ENCODE assay signal across 8 cellular contexts in the genomic region with DNA sequence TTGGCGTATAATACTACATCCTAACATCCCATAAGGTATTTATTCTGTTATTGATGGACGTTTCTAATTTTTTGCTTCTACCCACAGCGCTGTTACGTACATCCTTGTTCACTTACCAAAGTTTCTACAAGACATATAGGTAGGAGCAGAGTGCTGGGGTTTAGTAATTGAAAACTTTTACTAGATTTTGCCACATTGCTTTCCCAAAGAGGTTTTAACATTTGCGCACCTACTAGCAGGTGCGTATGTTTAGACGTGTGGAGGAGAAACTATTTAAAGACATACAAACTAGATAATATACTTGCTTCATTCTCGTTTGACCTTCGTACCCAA. TPM values are rescaled to one million over a fixed set of nuclear protein-coding genes. Genes with fewer than 3 reads are reported as not detected.
DNase-seq lines count a peak whose midpoint lies in the region; ATAC-seq and TF ChIP-seq lines count a peak whose summit lies in the region.

No MANE protein-coding gene starts in this region.

- H3K27me3 ChIP-seq in ascending aorta (no peaks in the 10 kb centered on the region), mesenchymal stem cell (ENCODE audit: control insufficient read depth in 1 of 2, insufficient read depth in 1 of 2, low read length in 2 of 2) (no peaks in the 10 kb centered on the region)

- peak overlapping the region; percentile 91 to 97 for H3K27ac ChIP-seq in ascending aorta
- H3K27ac ChIP-seq in mesenchymal stem cell (ENCODE audit: low read length, poor library complexity, severe bottlenecking): no peak overlapping the region

- intact Hi-C loops in ascending aorta (cut with DNase I): loop anchor here (1.0 to 5.0 kb wide), 5 partner anchors 20 to 372 kb away; partner anchors contain the start of genes LNX2, POLR1D, RASL11A and USP12

- no peak overlapping the region for H2BK120ac ChIP-seq in mesenchymal stem cell (ENCODE audit: low read depth, low read length)

- H2AFZ ChIP-seq in mesenchymal stem cell (ENCODE audit: low read depth, low read length): no peak overlapping the region

- H3K14ac ChIP-seq in mesenchymal stem cell (ENCODE audit: low read length in 2 of 2): no peak overlapping the region

- no peak overlapping the region for H2BK5ac ChIP-seq in mesenchymal stem cell (ENCODE audit: low read depth, low read length, poor library complexity, severe bottlenecking)

- H3K4me1 ChIP-seq in ES-I3 (ENCODE audit: insufficient read depth, low read length) (0 out of 2 replicates have a peak, but pooled peaks cover 7% of the 10 kb centered on the region), ascending aorta (peaks cover 5 to 17% of the 10 kb centered on the region in 2 donors), mesenchymal stem cell (ENCODE audit: control insufficient read depth, insufficient read depth, low read depth, low read length) (peaks cover 5% of the 10 kb centered on the region)

- H3K4ac ChIP-seq in mesenchymal stem cell (ENCODE audit: low read depth in 1 of 2, low read length in 2 of 2): peak overlapping the region; percentile 15 to 35

- 0% methylated on average over 2 of the region's 9 CpGs for WGBS in mesenchymal stem cell

- H3K18ac ChIP-seq in mesenchymal stem cell (ENCODE audit: low read depth in 1 of 2, low read length in 2 of 2): no peak overlapping the region

- H3K9me3 ChIP-seq in ES-I3 (ENCODE audit: control insufficient read depth, insufficient read depth, low read length) (no peaks in the 10 kb centered on the region), ascending aorta (no peaks in the 10 kb centered on the region), mesenchymal stem cell (ENCODE audit: control insufficient read depth, low read length) (no peaks in the 10 kb centered on the region)

- H2AK5ac ChIP-seq in mesenchymal stem cell (ENCODE audit: low read length, severe bottlenecking): no peak overlapping the region

- H3K4me3 ChIP-seq in ascending aorta (peak overlapping the region; percentile 82 to 93), mesenchymal stem cell (ENCODE audit: insufficient read depth in 1 of 2, low read depth in 1 of 2, low read length in 2 of 2) (peak overlapping the region; percentile 46 to 93)

- peaks cover 4% of the 10 kb centered on the region for H3K79me1 ChIP-seq in mesenchymal stem cell (replicated peaks; ENCODE audit: low read length, poor library complexity, severe bottlenecking)

- ATAC-seq in HG02798 (IDR thresholded peaks at IDR 0.05; ENCODE audit: poor library complexity, unreplicated experiment) (peak; percentile 2), GM18870 (IDR thresholded peaks at IDR 0.05; ENCODE audit: unreplicated experiment) (no peak)

- DNase-seq in ascending aorta (ENCODE audit: low spot score in 2 of 2) (no peak), mesenchymal stem cell (no peak), cerebellar nuclear complex (lab: John Stamatoyannopoulos, UW) (no peak), HuH-7 (ENCODE audit: low spot score) (no peak), ecto neural progenitor cell (ENCODE audit: low spot score) (no peak)

- H3K23ac ChIP-seq in mesenchymal stem cell (ENCODE audit: low read length in 2 of 2): no peak overlapping the region

- no peak overlapping the region for H4K8ac ChIP-seq in mesenchymal stem cell (ENCODE audit: low read length)

- H3K9ac ChIP-seq in ES-I3 (ENCODE audit: low read depth, low read length): peak overlapping the region; percentile 98
- peak overlapping the region; percentile 100 for H3K9ac ChIP-seq in mesenchymal stem cell (ENCODE audit: low read length)

- no peak overlapping the region for H2BK12ac ChIP-seq in mesenchymal stem cell (ENCODE audit: low read length in 2 of 2)

- peak overlapping the region; percentile 55 for H3K4me2 ChIP-seq in mesenchymal stem cell (ENCODE audit: low read length, poor library complexity, severe bottlenecking)

- no peak overlapping the region for H2BK15ac ChIP-seq in mesenchymal stem cell (ENCODE audit: low read depth, poor library complexity, severe bottlenecking)

- H4K91ac ChIP-seq in mesenchymal stem cell (ENCODE audit: low read length): no peak overlapping the region

- TF ChIP-seq CTCF in ascending aorta (IDR thresholded peaks at IDR 0.05): no peak

- peaks cover 16% of the 10 kb centered on the region for H3K36me3 ChIP-seq in ES-I3 (ENCODE audit: insufficient read depth, low read length)
- H3K36me3 ChIP-seq in ascending aorta: peaks cover 9 to 19% of the 10 kb centered on the region in 2 donors
- H3K36me3 ChIP-seq in mesenchymal stem cell (ENCODE audit: control insufficient read depth in 1 of 2, insufficient read depth in 2 of 2, low read depth in 1 of 2, low read length in 2 of 2): peaks cover 8 to 24% of the 10 kb centered on the region in 2 experiments

RNA-seq across cellular contexts. Expression of gene RPL21, which starts 0.6 kb away (rescaled TPM):
- 377 TPM for total RNA-seq in ascending aorta
- polyA plus RNA-seq in mesenchymal stem cell (2013, experiment 1 of 2): 2,504 TPM
- polyA plus RNA-seq in mesenchymal stem cell (2013, experiment 2 of 2): 2,492 TPM

RNA-seq across cellular contexts. Expression of gene RASL11A, which starts 19.8 kb away (rescaled TPM):
- 50.4 TPM for total RNA-seq in ascending aorta
- polyA plus RNA-seq in mesenchymal stem cell (2013, experiment 1 of 2): 5.0 TPM
- 6.6 TPM for polyA plus RNA-seq in mesenchymal stem cell (2013, experiment 2 of 2)
